8 cellular contexts compared by ENCODE assay signal in genomic region chr4:110508827-110509446, GRCh38. TPM values are rescaled to one million over a fixed set of nuclear protein-coding genes. Genes with fewer than 3 reads are reported as not detected.
A peak's percentile ranks its signal among the peaks of the same experiment; 100 is the strongest.
DNase-seq lines count a peak whose midpoint lies in the region; ATAC-seq, FAIRE-seq and TF ChIP-seq lines count a peak whose summit lies in the region.

No MANE protein-coding gene starts in this region.

- peak; percentile 67 for FAIRE-seq in GM12891 (lab: Jason Lieb, UNC)

- H3K4me3 ChIP-seq in colonic mucosa (no peak overlapping the region), neural progenitor cell (no peak overlapping the region)

- no peak overlapping the region for H3K27ac Mint-ChIP-seq in neural progenitor cell
- no peak overlapping the region for H3K27ac Mint-ChIP-seq in stimulated activated naive CD8-positive, alpha-beta T cell treated with anti-CD3 and anti-CD28 coated beads, Interleukin-15, amount 100 ng/mL, for 72 hours

- no peaks in the 10 kb centered on the region for H3K9me3 Mint-ChIP-seq in neural progenitor cell
- H3K9me3 Mint-ChIP-seq in stimulated activated naive CD8-positive, alpha-beta T cell treated with anti-CD3 and anti-CD28 coated beads, Interleukin-15, amount 100 ng/mL, for 72 hours, result no peaks in the 10 kb centered on the region

- no peaks in the 10 kb centered on the region for H3K27me3 Mint-ChIP-seq in neural progenitor cell (ENCODE audit: insufficient read depth, low read depth)
- no peaks in the 10 kb centered on the region for H3K27me3 Mint-ChIP-seq in stimulated activated naive CD8-positive, alpha-beta T cell treated with anti-CD3 and anti-CD28 coated beads, Interleukin-15, amount 100 ng/mL, for 72 hours

- H3K27me3 ChIP-seq in colonic mucosa (no peaks in the 10 kb centered on the region), neural progenitor cell (no peaks in the 10 kb centered on the region)

- H3K79me2 ChIP-seq in neural progenitor cell (ENCODE audit: low read depth), result no peaks in the 10 kb centered on the region

- H3K27ac ChIP-seq in colonic mucosa (no peak overlapping the region), neural progenitor cell (no peak overlapping the region)

- no peaks in the 10 kb centered on the region for H3F3A ChIP-seq in neural progenitor cell (ENCODE audit: low read depth)

- no peak overlapping the region for H3K4me3 Mint-ChIP-seq in neural progenitor cell
- no peak overlapping the region for H3K4me3 Mint-ChIP-seq in stimulated activated naive CD8-positive, alpha-beta T cell treated with anti-CD3 and anti-CD28 coated beads, Interleukin-15, amount 100 ng/mL, for 72 hours

- no peaks in the 10 kb centered on the region for H3K36me3 ChIP-seq in colonic mucosa
- H3K36me3 ChIP-seq in neural progenitor cell, result no peaks in the 10 kb centered on the region

- no peak for TF ChIP-seq POLR2A in GM12891 (IDR thresholded peaks at IDR 0.05; ENCODE audit: low read depth, low read length)

- intact Hi-C loops in colonic mucosa (cut with DNase I), result loop anchor here (2.0 kb wide), 1 partner anchor 192 kb away; no protein-coding TSS in a partner anchor

- H3K4me2 ChIP-seq in neural progenitor cell, result no peak overlapping the region

- H4K20me1 ChIP-seq in neural progenitor cell (ENCODE audit: low read depth), result no peaks in the 10 kb centered on the region

- peaks cover 7% of the 10 kb centered on the region for H3K4me1 Mint-ChIP-seq in neural progenitor cell
- no peaks in the 10 kb centered on the region for H3K4me1 Mint-ChIP-seq in stimulated activated naive CD8-positive, alpha-beta T cell treated with anti-CD3 and anti-CD28 coated beads, Interleukin-15, amount 100 ng/mL, for 72 hours

- H3K4me1 ChIP-seq in colonic mucosa (no peaks in the 10 kb centered on the region), neural progenitor cell (no peaks in the 10 kb centered on the region)

- DNase-seq in GM12891 (ENCODE audit: insufficient read length, low spot score) (no peak), MV-4-11 (lab: John Stamatoyannopoulos, UW) (peak; percentile 17), colonic mucosa (no peak), neural progenitor cell (ENCODE audit: low spot score) (peak; percentile 56), NCI-H1694 treated with DMSO at 0.1 percent for 48 hours (lab: John Stamatoyannopoulos, UW) (no peak), SHP77 treated with DMSO at 0.1 percent for 48 hours (lab: John Stamatoyannopoulos, UW) (no peak)
- no peak for DNase-seq in stimulated activated naive CD4-positive, alpha-beta T cell (lab: John Stamatoyannopoulos, UW)
- DNase-seq in stimulated activated naive CD8-positive, alpha-beta T cell treated with anti-CD3 and anti-CD28 coated beads, Interleukin-15, amount 100 ng/mL, for 72 hours, result no peak

- TF ChIP-seq CTCF in colonic mucosa (IDR thresholded peaks at IDR 0.05) (peak; percentile 24), neural progenitor cell (IDR thresholded peaks at IDR 0.05) (peak; percentile 63)

- H2AFZ ChIP-seq in neural progenitor cell (replicated peaks), result no peak overlapping the region

- H3K9me3 ChIP-seq in colonic mucosa (no peaks in the 10 kb centered on the region), neural progenitor cell (ENCODE audit: low read depth) (no peaks in the 10 kb centered on the region)

- H3K9ac ChIP-seq in colonic mucosa (ENCODE audit: low read depth in 2 of 2, low read length in 2 of 2) (no peak overlapping the region), neural progenitor cell (no peak overlapping the region)

- no peaks in the 10 kb centered on the region for H3K36me3 Mint-ChIP-seq in neural progenitor cell

- no peak for ATAC-seq in stimulated activated naive CD8-positive, alpha-beta T cell treated with anti-CD3 and anti-CD28 coated beads, Interleukin-15, amount 100 ng/mL, for 72 hours

TF ChIP-seq in GM12891, 5 proteins besides CTCF, POLR2A, EP300 and RAD21:
- no peak for TF ChIP-seq PAX5 (IDR thresholded peaks at IDR 0.05; ENCODE audit: insufficient read depth, low read length, severe bottlenecking)

RNA-seq across cellular contexts. Expression of gene ENPEP, which starts 33.0 kb away (rescaled TPM):
- polyA plus RNA-seq in GM12891 (2012; ENCODE audit: low read depth, missing spikeins), result 0.39 TPM
- total RNA-seq in colonic mucosa, result under 1 TPM; 0.27 to 0.88 TPM
- total RNA-seq in neural progenitor cell (ENCODE audit: low replicate concordance), result 1.5 and 1.8 TPM in 2 replicates

Comparison
In these comparisons a context has a peak if more than half of its experiments do, and no peak if none do; other contexts are left out.
1. DNase-seq: peak in MV-4-11 (single experiment) and neural progenitor cell (single experiment); none in GM12891 (single experiment), colonic mucosa (single experiment), NCI-H1694 treated with DMSO at 0.1 percent for 48 hours (single experiment), stimulated activated naive CD4-positive, alpha-beta T cell (0 of 6), stimulated activated naive CD8-positive, alpha-beta T cell treated with anti-CD3 and anti-CD28 coated beads, Interleukin-15, amount 100 ng/mL, for 72 hours (0 of 2) and SHP77 treated with DMSO at 0.1 percent for 48 hours (single experiment).